ENCODE assay signal across 11 cellular contexts in genomic region chr19:33767898-33768413, GRCh38. TPM values are rescaled to one million over a fixed set of nuclear protein-coding genes. Genes with fewer than 3 reads are reported as not detected.
DNase-seq lines count a peak whose midpoint lies in the region; ATAC-seq and TF ChIP-seq lines count a peak whose summit lies in the region.
"Had no signal": no experiment of that assay in that cellular context is flagged by ENCODE, and none has a peak within 500 bp of the region (broad histone marks: within the 10 kb centered on the region; RNA-seq: fewer than 3 reads in every experiment).

No MANE protein-coding gene starts in this region.

- H3K4me1 ChIP-seq in RWPE2 (ENCODE audit: insufficient read depth, poor library complexity, severe bottlenecking) = no peaks in the 10 kb centered on the region
- H3K4me1 ChIP-seq: thyroid gland had no signal

- DNase-seq in ACHN = peak; percentile 34
- peak; percentile 22 for DNase-seq in GM12865 (ENCODE audit: low read depth)
- no peak for DNase-seq in RWPE2 (ENCODE audit: low spot score)
- DNase-seq in fibroblast of the aortic adventitia (ENCODE audit: low read depth) = peak; percentile 10
- DNase-seq in NCI-H510A (lab: John Stamatoyannopoulos, UW) = no peak
- DNase-seq in SW 1271 (lab: John Stamatoyannopoulos, UW) = no peak
- no peak for DNase-seq in effector CD4-positive, alpha-beta T cell
- DNase-seq: activated gamma-delta T cell, NCI-H748 treated with DMSO at 0.1 percent for 48 hours had no signal

- no peak for TF ChIP-seq CTCF in GM12865 (IDR thresholded peaks at IDR 0.05; ENCODE audit: insufficient read depth, low read depth, low read length, missing control alignments)
- peak; percentile 25 for TF ChIP-seq CTCF in RWPE2 (IDR thresholded peaks at IDR 0.05; ENCODE audit: poor library complexity, severe bottlenecking)
- TF ChIP-seq CTCF in fibroblast of the aortic adventitia (IDR thresholded peaks at IDR 0.05; ENCODE audit: insufficient read depth, low read length) = no peak

- no peaks in the 10 kb centered on the region for H3K27me3 ChIP-seq in RWPE2 (ENCODE audit: insufficient read depth, poor library complexity, severe bottlenecking)
- H3K27me3 ChIP-seq: thyroid gland had no signal

- ATAC-seq in RWPE2 (ENCODE audit: low read depth) (no peak), GM18870 (IDR thresholded peaks at IDR 0.05; ENCODE audit: unreplicated experiment) (no peak)

- no peaks in the 10 kb centered on the region for H3K36me3 ChIP-seq in RWPE2 (ENCODE audit: low read depth)
- H3K36me3 ChIP-seq: thyroid gland had no signal

- H3K4me3 ChIP-seq in GM12865 (ENCODE audit: low read depth, low read length) = no peak overlapping the region
- no peak overlapping the region for H3K4me3 ChIP-seq in RWPE2 (ENCODE audit: severe bottlenecking)
- H3K4me3 ChIP-seq in fibroblast of the aortic adventitia (ENCODE audit: low read depth, low read length) = no peak overlapping the region
- H3K4me3 ChIP-seq: thyroid gland had no signal

- no peaks in the 10 kb centered on the region for H3K9me3 ChIP-seq in RWPE2 (ENCODE audit: severe bottlenecking)
- H3K9me3 ChIP-seq: thyroid gland had no signal

- in situ Hi-C loops in ACHN (cut with HindIII; ENCODE audit: low pct_ligation_motif_present, low pct_unique_long_range_greater_than_20kb, low sequenced_read_pairs) = no loop called here

- no peak overlapping the region for H3K27ac ChIP-seq in RWPE2 (ENCODE audit: poor library complexity, severe bottlenecking)
- H3K27ac ChIP-seq: thyroid gland had no signal

RNA-seq across cellular contexts. Expression of gene KCTD15, which starts 28.7 kb away (rescaled TPM):
- total RNA-seq in fibroblast of the aortic adventitia (ENCODE audit: low replicate concordance) = 13.3 and 28.9 TPM in 2 replicates

Comparison
In these comparisons a context has a peak if more than half of its experiments do, and no peak if none do; other contexts are left out.
1. DNase-seq: peak in ACHN (single experiment), GM12865 (single experiment) and fibroblast of the aortic adventitia (single experiment); none in RWPE2 (single experiment), NCI-H510A (single experiment), SW 1271 (0 of 2) and effector CD4-positive, alpha-beta T cell (single experiment).